ENCODE assay signal across 11 cellular contexts in the genomic region with DNA sequence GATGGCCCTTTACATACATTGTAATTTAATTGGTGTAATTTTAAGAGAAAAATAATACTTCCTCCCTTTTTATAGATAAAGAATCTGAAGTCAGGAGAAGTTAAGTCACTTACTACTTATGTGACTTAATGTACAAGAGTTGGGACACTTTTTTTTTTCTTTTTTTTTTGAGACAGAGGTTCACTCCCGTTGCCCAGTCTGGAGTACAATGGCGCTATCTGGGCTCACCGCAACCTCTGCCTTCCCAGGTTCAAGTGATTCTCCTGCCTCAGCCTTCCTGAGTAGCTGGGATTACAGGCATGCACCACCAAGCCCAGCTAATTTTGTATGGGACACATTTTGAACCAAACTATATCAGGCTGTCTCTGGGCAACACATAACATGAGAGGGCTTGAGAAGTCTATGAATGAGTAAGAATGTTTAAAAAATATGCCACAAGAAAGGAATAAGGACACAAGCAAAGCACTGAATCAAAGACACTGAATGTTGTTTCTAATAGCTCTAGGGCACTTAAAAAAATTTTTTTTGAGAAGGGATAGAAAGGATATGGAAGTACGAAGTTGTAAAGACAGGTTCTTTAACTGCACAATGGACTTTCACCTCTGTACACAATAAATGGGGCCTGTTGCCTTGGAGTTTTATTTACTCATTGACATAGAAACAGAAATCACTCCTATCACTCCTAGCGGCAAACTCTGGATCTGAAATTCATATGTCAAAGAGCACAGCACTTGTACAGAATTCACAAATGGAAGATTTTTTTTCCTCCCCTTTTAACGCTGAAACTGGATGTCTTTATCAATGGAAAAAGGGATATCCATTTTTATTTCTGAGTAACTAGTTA. TPM values are rescaled to one million over a fixed set of nuclear protein-coding genes. Genes with fewer than 3 reads are reported as not detected.
A peak's percentile ranks its signal among the peaks of the same experiment; 100 is the strongest.
DNase-seq lines count a peak whose midpoint lies in the region; ATAC-seq, FAIRE-seq and TF ChIP-seq lines count a peak whose summit lies in the region.
"Had no signal": no experiment of that assay in that cellular context is flagged by ENCODE, and none has a peak within 500 bp of the region (broad histone marks: within the 10 kb centered on the region; RNA-seq: fewer than 3 reads in every experiment).

No MANE protein-coding gene starts in this region.

- H3K4me3 Mint-ChIP-seq in nephron progenitor cell = no peak overlapping the region

- H3K27ac Mint-ChIP-seq in nephron progenitor cell = peak overlapping the region; percentile 56

- TF ChIP-seq POLR2A in esophagus squamous epithelium (IDR thresholded peaks at IDR 0.05) = no peak

- WGBS in esophagus squamous epithelium, 2 donors = 45 to 52% methylated on average over 6 of the region's 6 CpGs

- TF ChIP-seq CTCF in esophagus squamous epithelium (IDR thresholded peaks at IDR 0.05) (peak in 4 of 6 experiments; percentile 11 to 44 (median 24)), nephron progenitor cell (IDR thresholded peaks at IDR 0.05) (no peak)

- ATAC-seq in GM19324 (IDR thresholded peaks at IDR 0.05; ENCODE audit: low FRiP score, unreplicated experiment) = no peak

- no peaks in the 10 kb centered on the region for H3K27me3 Mint-ChIP-seq in nephron progenitor cell (ENCODE audit: low read depth, poor library complexity)

- intact Hi-C loops in esophagus squamous epithelium (cut with DNase I) = no loop called here

- H3K27me3 ChIP-seq in esophagus squamous epithelium = no peaks in the 10 kb centered on the region
- no peaks in the 10 kb centered on the region for H3K27me3 ChIP-seq in effector memory CD4-positive, alpha-beta T cell (replicated peaks; ENCODE audit: control insufficient read depth, insufficient read depth, low read length, poor library complexity, severe bottlenecking)

- H3K9me3 ChIP-seq in esophagus squamous epithelium = no peaks in the 10 kb centered on the region
- no peaks in the 10 kb centered on the region for H3K9me3 ChIP-seq in effector memory CD4-positive, alpha-beta T cell (ENCODE audit: control insufficient read depth, low read length)

- no peak overlapping the region for H3K4me3 ChIP-seq in esophagus squamous epithelium
- no peak overlapping the region for H3K4me3 ChIP-seq in effector memory CD4-positive, alpha-beta T cell (ENCODE audit: insufficient read depth, low read depth, low read length, poor library complexity, severe bottlenecking)
- H3K4me3 ChIP-seq: lung had no signal

- H3K27ac ChIP-seq in esophagus squamous epithelium = peak overlapping the region in 2 of 4 donors; percentile 19 to 46
- H3K27ac ChIP-seq in effector memory CD4-positive, alpha-beta T cell (ENCODE audit: insufficient read depth, low read length, poor library complexity, severe bottlenecking) = no peak overlapping the region

- no peak for FAIRE-seq in frontal cortex (lab: Jason Lieb, UNC)

- no peaks in the 10 kb centered on the region for H3K36me3 ChIP-seq in esophagus squamous epithelium
- no peaks in the 10 kb centered on the region for H3K36me3 ChIP-seq in effector memory CD4-positive, alpha-beta T cell (ENCODE audit: control insufficient read depth, insufficient read depth, low read length)

- DNase-seq in COLO668 (lab: John Stamatoyannopoulos, UW; ENCODE audit: unreplicated experiment) (peak; percentile 54), NCI-H2227 (lab: John Stamatoyannopoulos, UW; ENCODE audit: unreplicated experiment) (peak; percentile 30), esophagus squamous epithelium (lab: John Stamatoyannopoulos, UW) (no peak), nephron progenitor cell (no peak), frontal cortex (ENCODE audit: low spot score in 2 of 2) (no peak)
- DNase-seq in effector memory CD4-positive, alpha-beta T cell = no peak
- DNase-seq in activated CD4-positive, alpha-beta T cell treated with anti-CD3 and anti-CD28 coated beads, Interleukin-2, amount 50 U/mL, for 48 hours = no peak
- DNase-seq: GDM1; stimulated activated CD4-positive, alpha-beta T cell treated with anti-CD3 and anti-CD28 coated beads, Interleukin-4, amount 100 ng/mL, for 4 hours had no signal

- peaks cover 8 to 79% (median 10%) of the 10 kb centered on the region in 3 donors for H3K4me1 ChIP-seq in esophagus squamous epithelium
- peaks cover 9% of the 10 kb centered on the region for H3K4me1 ChIP-seq in effector memory CD4-positive, alpha-beta T cell (ENCODE audit: control insufficient read depth, insufficient read depth, low read length, poor library complexity, severe bottlenecking)

- H3K9me3 Mint-ChIP-seq in nephron progenitor cell = no peaks in the 10 kb centered on the region

- H3K4me1 Mint-ChIP-seq in nephron progenitor cell = peaks cover 19% of the 10 kb centered on the region

- H3K36me3 Mint-ChIP-seq in nephron progenitor cell (ENCODE audit: low read depth) = peaks cover 16% of the 10 kb centered on the region

RNA-seq across cellular contexts. Expression of gene NT5C3A, which starts 18.5 kb away (rescaled TPM):
- total RNA-seq in esophagus squamous epithelium (10 to 100 TPM; 13.1 to 30.8 (median 26.8) TPM), frontal cortex (85.6 TPM)

Comparison
In these comparisons a context has a peak if more than half of its experiments do, and no peak if none do; other contexts are left out.
1. DNase-seq: peak in COLO668 (single experiment) and NCI-H2227 (single experiment); none in esophagus squamous epithelium (single experiment), nephron progenitor cell (single experiment), effector memory CD4-positive, alpha-beta T cell (0 of 3), frontal cortex (0 of 2) and activated CD4-positive, alpha-beta T cell treated with anti-CD3 and anti-CD28 coated beads, Interleukin-2, amount 50 U/mL, for 48 hours (0 of 2).